In genomic region chr13:66933527-66933926, GRCh38 we compare ENCODE assay signal across 22 cellular contexts.
"Had no signal": no experiment of that assay in that cellular context is flagged by ENCODE, and none has a peak within 500 bp of the region (broad histone marks: within the 10 kb centered on the region; RNA-seq: fewer than 3 reads in every experiment).

No MANE protein-coding gene starts in this region.

- H3K9me3 ChIP-seq: adrenal gland, ascending aorta, ovary, prostate gland, upper lobe of right lung had no signal

- H3K27me3 Mint-ChIP-seq: activated CD4-positive, alpha-beta T cell treated with anti-CD3 and anti-CD28 coated beads, Interleukin-2, amount 10 ng/mL, durations not matched to agents 7 days and 5 days; activated naive CD8-positive, alpha-beta T cell; activated T-helper 17 cell treated with anti-CD3 and anti-CD28 coated beads, Interleukin-2, amount 50 U/mL, for 72 hours; central memory CD8-positive, alpha-beta T cell; naive thymus-derived CD8-positive, alpha-beta T cell; T-cell had no signal

- H2AFZ ChIP-seq: neural progenitor cell had no signal

- H3K4me2 ChIP-seq: neural progenitor cell had no signal

- H3K4me1 ChIP-seq: adrenal gland, ascending aorta, neural progenitor cell, prostate gland, upper lobe of right lung had no signal

- ATAC-seq: activated CD4-positive, CD25-positive, alpha-beta regulatory T cell treated with anti-CD3 and anti-CD28 coated beads, Interleukin-2, amount 50 U/mL, for 24 hours; activated T-helper 17 cell treated with anti-CD3 and anti-CD28 coated beads, Interleukin-2, amount 50 U/mL, for 72 hours; left lobe of liver; naive thymus-derived CD8-positive, alpha-beta T cell; T-cell; upper lobe of right lung had no signal

- H3K27ac Mint-ChIP-seq: activated CD4-positive, alpha-beta T cell treated with anti-CD3 and anti-CD28 coated beads, Interleukin-2, amount 10 ng/mL, durations not matched to agents 7 days and 5 days; activated naive CD8-positive, alpha-beta T cell; activated T-helper 17 cell treated with anti-CD3 and anti-CD28 coated beads, Interleukin-2, amount 50 U/mL, for 72 hours; naive thymus-derived CD8-positive, alpha-beta T cell; neural progenitor cell; T-cell; T-helper 2 cell treated with Interferon-gamma antibody and Interleukin-4, amounts not matched to agents 5 μg/mL and 100 μg/mL, for 36 hours had no signal

- H3K9me3 Mint-ChIP-seq: activated CD4-positive, alpha-beta T cell treated with anti-CD3 and anti-CD28 coated beads, Interleukin-2, amount 10 ng/mL, durations not matched to agents 7 days and 5 days; central memory CD8-positive, alpha-beta T cell; neural progenitor cell; T-helper 2 cell treated with Interferon-gamma antibody and Interleukin-4, amounts not matched to agents 5 μg/mL and 100 μg/mL, for 36 hours had no signal

- H3K27ac ChIP-seq: adrenal gland, ascending aorta, neural progenitor cell, ovary, prostate gland, upper lobe of right lung, VCaP had no signal

- DNase-seq: activated CD4-positive, alpha-beta T cell treated with anti-CD3 and anti-CD28 coated beads, Interleukin-2, amount 10 ng/mL, durations not matched to agents 7 days and 5 days; activated T-cell treated with anti-CD3 and anti-CD28 coated beads, Interleukin-2, amount 50 U/mL, for 1 hour; adrenal gland; effector memory CD4-positive, alpha-beta T cell; kidney; naive thymus-derived CD8-positive, alpha-beta T cell; ovary; stimulated activated CD4-positive, alpha-beta T cell treated with anti-CD3 and anti-CD28 coated beads, Interleukin-4, amount 100 ng/mL, for 1 hour; stimulated activated naive CD4-positive, alpha-beta T cell; T-cell; upper lobe of right lung had no signal

- H3K36me3 ChIP-seq: adrenal gland, ascending aorta, neural progenitor cell, ovary, prostate gland, upper lobe of right lung had no signal

- H3K4me3 ChIP-seq: adrenal gland, ascending aorta, lung, neural progenitor cell, ovary, prostate gland, upper lobe of right lung had no signal

- H3K4me3 Mint-ChIP-seq: activated CD4-positive, alpha-beta T cell treated with anti-CD3 and anti-CD28 coated beads, Interleukin-2, amount 10 ng/mL, durations not matched to agents 7 days and 5 days; activated naive CD8-positive, alpha-beta T cell; activated T-helper 17 cell treated with anti-CD3 and anti-CD28 coated beads, Interleukin-2, amount 50 U/mL, for 72 hours; central memory CD8-positive, alpha-beta T cell; naive thymus-derived CD8-positive, alpha-beta T cell; neural progenitor cell; T-cell; T-helper 2 cell treated with Interferon-gamma antibody and Interleukin-4, amounts not matched to agents 5 μg/mL and 100 μg/mL, for 36 hours had no signal

- H3K36me3 Mint-ChIP-seq: activated naive CD8-positive, alpha-beta T cell; naive thymus-derived CD8-positive, alpha-beta T cell; neural progenitor cell; T-cell had no signal

- H3K27me3 ChIP-seq: adrenal gland, ascending aorta, neural progenitor cell, ovary, upper lobe of right lung had no signal

- H3K9ac ChIP-seq: neural progenitor cell had no signal

- H3K4me1 Mint-ChIP-seq: activated CD4-positive, alpha-beta T cell treated with anti-CD3 and anti-CD28 coated beads, Interleukin-2, amount 10 ng/mL, durations not matched to agents 7 days and 5 days; activated T-helper 17 cell treated with anti-CD3 and anti-CD28 coated beads, Interleukin-2, amount 50 U/mL, for 72 hours; central memory CD8-positive, alpha-beta T cell; neural progenitor cell; T-cell had no signal
